In the genomic region with DNA sequence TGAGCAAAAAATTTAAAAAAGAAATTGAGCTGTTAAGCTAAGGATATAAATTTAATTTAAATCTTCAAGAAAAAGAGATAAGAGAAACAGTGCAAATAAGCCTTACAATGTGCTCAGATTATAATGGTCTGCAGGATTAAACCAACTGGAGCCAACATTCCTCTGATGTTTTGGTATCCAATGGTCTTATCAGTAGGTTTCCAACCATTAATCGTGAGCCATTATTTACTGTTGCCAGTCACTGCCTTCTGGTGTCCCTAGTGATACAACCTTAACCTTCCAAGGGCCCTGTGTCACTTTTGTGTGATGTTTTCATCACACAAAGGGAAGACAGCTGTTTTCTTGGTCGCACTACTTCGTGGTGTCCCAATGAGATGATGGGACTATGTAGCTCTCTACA, we compare ENCODE assay signal across 1 cellular context.
TF ChIP-seq lines count a peak whose summit lies in the region.

No MANE protein-coding gene starts in this region.

TF ChIP-seq in IMR-90, 13 proteins besides CTCF, POLR2A, EP300 and RAD21 (continued from another document):
- TF ChIP-seq, protein P1, sequence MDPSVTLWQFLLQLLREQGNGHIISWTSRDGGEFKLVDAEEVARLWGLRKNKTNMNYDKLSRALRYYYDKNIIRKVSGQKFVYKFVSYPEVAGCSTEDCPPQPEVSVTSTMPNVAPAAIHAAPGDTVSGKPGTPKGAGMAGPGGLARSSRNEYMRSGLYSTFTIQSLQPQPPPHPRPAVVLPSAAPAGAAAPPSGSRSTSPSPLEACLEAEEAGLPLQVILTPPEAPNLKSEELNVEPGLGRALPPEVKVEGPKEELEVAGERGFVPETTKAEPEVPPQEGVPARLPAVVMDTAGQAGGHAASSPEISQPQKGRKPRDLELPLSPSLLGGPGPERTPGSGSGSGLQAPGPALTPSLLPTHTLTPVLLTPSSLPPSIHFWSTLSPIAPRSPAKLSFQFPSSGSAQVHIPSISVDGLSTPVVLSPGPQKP (IDR thresholded peaks at IDR 0.05; ENCODE audit: borderline replicate concordance, low read depth, low read length): no peak
- TF ChIP-seq MAFK (IDR thresholded peaks at IDR 0.05; ENCODE audit: low read depth, low read length): no peak
- TF ChIP-seq NFE2L2 (IDR thresholded peaks at IDR 0.05; ENCODE audit: low read depth, low read length): no peak
- no peak for TF ChIP-seq CHD1 (IDR thresholded peaks at IDR 0.05; ENCODE audit: low read depth, low read length)
- no peak for TF ChIP-seq SMC3 (IDR thresholded peaks at IDR 0.05; ENCODE audit: low read depth, low read length)
